ENCODE assay signal across 20 cellular contexts in the genomic region with DNA sequence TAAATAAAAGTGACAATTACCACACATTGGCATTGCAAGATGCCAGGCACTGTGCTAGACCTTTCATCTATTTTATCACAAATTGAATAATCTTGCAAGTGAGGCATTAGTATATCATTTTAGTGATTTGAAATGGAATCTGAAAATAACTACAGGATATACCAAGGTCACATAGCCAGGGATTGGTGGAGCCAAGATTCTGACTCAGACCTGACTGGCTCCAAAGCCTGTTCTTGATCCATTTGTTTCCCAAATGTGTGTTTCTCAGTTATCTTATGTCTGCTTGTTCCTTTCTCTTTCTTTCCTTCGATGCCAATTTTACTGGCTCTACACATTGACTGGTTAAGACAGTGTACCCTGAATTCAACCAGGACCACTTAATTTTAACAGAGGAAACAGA.
DNase-seq lines count a peak whose midpoint lies in the region; ATAC-seq, FAIRE-seq and TF ChIP-seq lines count a peak whose summit lies in the region.
"Had no signal": no experiment of that assay in that cellular context is flagged by ENCODE, and none has a peak within 500 bp of the region (broad histone marks: within the 10 kb centered on the region; RNA-seq: fewer than 3 reads in every experiment).

No MANE protein-coding gene starts in this region.

- H3K4me1 ChIP-seq in left ventricle myocardium inferior (peaks cover 35% of the 10 kb centered on the region), astrocyte (ENCODE audit: insufficient read depth, low read length) (peaks cover 6% of the 10 kb centered on the region), left lung (no peaks in the 10 kb centered on the region)
- H3K4me1 ChIP-seq: Peyer's patch had no signal

- TF ChIP-seq CTCF in left ventricle myocardium inferior (IDR thresholded peaks at IDR 0.05; ENCODE audit: borderline replicate concordance) (no peak), astrocyte (IDR thresholded peaks at IDR 0.05; ENCODE audit: insufficient read depth, low read depth, low read length) (no peak), foreskin fibroblast (IDR thresholded peaks at IDR 0.05; ENCODE audit: low read depth, low read length) (no peak), left lung (IDR thresholded peaks at IDR 0.05) (no peak)

- no peaks in the 10 kb centered on the region for H3K27me3 ChIP-seq in left ventricle myocardium inferior (ENCODE audit: low read depth)
- H3K27me3 ChIP-seq in astrocyte (ENCODE audit: insufficient read depth, low read length): no peaks in the 10 kb centered on the region
- H3K27me3 ChIP-seq in left lung: no peaks in the 10 kb centered on the region
- H3K27me3 ChIP-seq: Peyer's patch had no signal

- H3K4me2 ChIP-seq in astrocyte (ENCODE audit: low read length): no peak overlapping the region

- no peaks in the 10 kb centered on the region for H3K27me3 Mint-ChIP-seq in astrocyte (ENCODE audit: low read depth, unreplicated experiment)
- no peaks in the 10 kb centered on the region for H3K27me3 Mint-ChIP-seq in activated T-helper 17 cell treated with anti-CD3 and anti-CD28 coated beads, Interleukin-2, amount 50 U/mL, for 72 hours

- FAIRE-seq in astrocyte (lab: Jason Lieb, UNC): no peak

- intact Hi-C loops in left ventricle myocardium inferior (cut with micrococcal nuclease): no loop called here
- intact Hi-C loops in cardiac septum (cut with DNase I): loop anchor here (5.0 kb wide), 3 partner anchors 341 to 369 kb away; no protein-coding TSS in a partner anchor
- intact Hi-C loops in left lung (cut with DNase I): no loop called here

- H3K4me3 Mint-ChIP-seq in astrocyte (ENCODE audit: unreplicated experiment): no peak overlapping the region
- no peak overlapping the region for H3K4me3 Mint-ChIP-seq in activated T-helper 17 cell treated with anti-CD3 and anti-CD28 coated beads, Interleukin-2, amount 50 U/mL, for 72 hours

- H3K9me3 Mint-ChIP-seq in astrocyte (ENCODE audit: unreplicated experiment): no peaks in the 10 kb centered on the region
- H3K9me3 Mint-ChIP-seq in activated T-helper 17 cell treated with anti-CD3 and anti-CD28 coated beads, Interleukin-2, amount 50 U/mL, for 72 hours: no peaks in the 10 kb centered on the region

- H3K4me3 ChIP-seq in left ventricle myocardium inferior: no peak overlapping the region
- no peak overlapping the region for H3K4me3 ChIP-seq in astrocyte (ENCODE audit: insufficient read depth, low read depth, low read length)
- no peak overlapping the region for H3K4me3 ChIP-seq in foreskin fibroblast (ENCODE audit: low read depth in 1 of 2, low read length in 2 of 2)
- H3K4me3 ChIP-seq in left lung: no peak overlapping the region
- H3K4me3 ChIP-seq: Peyer's patch had no signal

- H3K4me1 Mint-ChIP-seq in astrocyte (ENCODE audit: low read depth, unreplicated experiment): no peaks in the 10 kb centered on the region
- no peaks in the 10 kb centered on the region for H3K4me1 Mint-ChIP-seq in activated T-helper 17 cell treated with anti-CD3 and anti-CD28 coated beads, Interleukin-2, amount 50 U/mL, for 72 hours

- H3K36me3 ChIP-seq in left ventricle myocardium inferior (no peaks in the 10 kb centered on the region), astrocyte (ENCODE audit: insufficient read depth, low read length) (no peaks in the 10 kb centered on the region), left lung (no peaks in the 10 kb centered on the region)
- H3K36me3 ChIP-seq: Peyer's patch had no signal

- H3K36me3 Mint-ChIP-seq in astrocyte (ENCODE audit: low read depth, unreplicated experiment): no peaks in the 10 kb centered on the region
- H3K36me3 Mint-ChIP-seq in activated T-helper 17 cell treated with anti-CD3 and anti-CD28 coated beads, Interleukin-2, amount 50 U/mL, for 72 hours (ENCODE audit: low read depth): no peaks in the 10 kb centered on the region

- no peak for DNase-seq in left ventricle myocardium inferior
- DNase-seq in cardiac septum (ENCODE audit: low spot score): no peak
- peak; percentile 38 for DNase-seq in astrocyte (ENCODE audit: low read depth)
- peak; percentile 13 to 14 for DNase-seq in foreskin fibroblast
- no peak for DNase-seq in RKO (ENCODE audit: low spot score)
- no peak for DNase-seq in left lung
- DNase-seq: AML-193, DMS79, GDM1, H7, Kasumi-1, MV-4-11, NCI-H1417 treated with DMSO at 0.1 percent for 48 hours, NCI-H2029, NCI-H2171 treated with DMSO at 0.1 percent for 48 hours, NCI-H524, Peyer's patch, SHP77 treated with DMSO at 0.1 percent for 48 hours had no signal

- H3K9me3 ChIP-seq in left ventricle myocardium inferior (replicated peaks) (no peaks in the 10 kb centered on the region), astrocyte (ENCODE audit: insufficient read depth, low read depth, low read length) (no peaks in the 10 kb centered on the region), left lung (no peaks in the 10 kb centered on the region)
- H3K9me3 ChIP-seq: Peyer's patch had no signal

- no peak overlapping the region for H2AFZ ChIP-seq in astrocyte (ENCODE audit: low read depth, low read length)

- ATAC-seq in activated T-helper 17 cell treated with anti-CD3 and anti-CD28 coated beads, Interleukin-2, amount 50 U/mL, for 72 hours (replicated peaks): no peak
- ATAC-seq in GM21786 (IDR thresholded peaks at IDR 0.05; ENCODE audit: unreplicated experiment) (no peak), left lung (no peak)

- H3K79me2 ChIP-seq in astrocyte (ENCODE audit: insufficient read depth, low read length): no peaks in the 10 kb centered on the region

- H3K27ac Mint-ChIP-seq in astrocyte (ENCODE audit: unreplicated experiment): no peak overlapping the region
- no peak overlapping the region for H3K27ac Mint-ChIP-seq in activated T-helper 17 cell treated with anti-CD3 and anti-CD28 coated beads, Interleukin-2, amount 50 U/mL, for 72 hours

- no peaks in the 10 kb centered on the region for H4K20me1 ChIP-seq in astrocyte (ENCODE audit: insufficient read depth, low read length)

- H3K27ac ChIP-seq in left ventricle myocardium inferior (replicated peaks): peak overlapping the region; percentile 85
- no peak overlapping the region for H3K27ac ChIP-seq in astrocyte (ENCODE audit: low read depth, low read length)
- H3K27ac ChIP-seq in left lung: no peak overlapping the region
- H3K27ac ChIP-seq: Peyer's patch had no signal

- no peak overlapping the region for H3K9ac ChIP-seq in astrocyte (ENCODE audit: low read length)

Comparison
In these comparisons a context has a peak if more than half of its experiments do, and no peak if none do; other contexts are left out.
1. DNase-seq: peak in astrocyte (single experiment) and foreskin fibroblast (2 of 2); none in left ventricle myocardium inferior (single experiment), cardiac septum (single experiment), RKO (single experiment) and left lung (0 of 2).